Comparison of ENCODE assay signal across 1 cellular context in the genomic region with DNA sequence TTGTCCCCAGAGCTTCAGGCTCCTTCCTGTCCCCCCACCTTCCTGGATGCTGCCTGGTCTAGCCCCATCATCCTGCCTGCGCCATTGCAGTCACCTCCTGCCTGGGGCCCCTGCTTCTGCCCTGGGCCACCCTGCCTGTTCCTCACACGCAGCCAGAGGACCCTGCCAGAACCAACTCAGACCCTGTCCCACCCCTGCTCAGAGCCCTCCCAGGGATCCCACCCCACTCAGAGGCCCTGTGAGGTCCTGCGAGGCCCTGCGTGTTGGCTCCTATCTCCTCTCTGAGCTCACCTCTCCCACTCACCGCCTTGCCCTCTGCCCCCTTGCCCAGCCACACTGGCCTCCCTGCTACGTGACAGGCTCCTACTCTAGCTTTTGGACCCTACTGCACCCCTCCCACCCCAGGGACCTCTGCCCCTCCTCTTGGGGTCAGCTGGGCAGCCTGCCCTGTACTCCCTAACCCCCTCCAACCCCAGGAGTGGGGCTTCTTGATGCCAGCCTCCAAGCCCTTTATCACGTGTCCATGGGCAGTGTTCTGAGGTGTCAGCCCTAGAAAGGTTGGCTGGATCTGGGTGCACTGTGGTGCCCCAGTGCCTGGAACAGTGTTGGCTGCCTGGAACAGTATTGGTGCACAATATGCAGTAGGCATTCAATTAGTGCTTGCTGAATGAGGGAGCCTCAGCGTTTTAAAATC.
A peak's percentile ranks its signal among the peaks of the same experiment; 100 is the strongest.
TF ChIP-seq lines count a peak whose summit lies in the region.

No MANE protein-coding gene starts in this region.

TF ChIP-seq in HepG2, 621 proteins besides CTCF, POLR2A, EP300 and RAD21 (continued from another document and continues in another):
- TF ChIP-seq, protein P1, sequence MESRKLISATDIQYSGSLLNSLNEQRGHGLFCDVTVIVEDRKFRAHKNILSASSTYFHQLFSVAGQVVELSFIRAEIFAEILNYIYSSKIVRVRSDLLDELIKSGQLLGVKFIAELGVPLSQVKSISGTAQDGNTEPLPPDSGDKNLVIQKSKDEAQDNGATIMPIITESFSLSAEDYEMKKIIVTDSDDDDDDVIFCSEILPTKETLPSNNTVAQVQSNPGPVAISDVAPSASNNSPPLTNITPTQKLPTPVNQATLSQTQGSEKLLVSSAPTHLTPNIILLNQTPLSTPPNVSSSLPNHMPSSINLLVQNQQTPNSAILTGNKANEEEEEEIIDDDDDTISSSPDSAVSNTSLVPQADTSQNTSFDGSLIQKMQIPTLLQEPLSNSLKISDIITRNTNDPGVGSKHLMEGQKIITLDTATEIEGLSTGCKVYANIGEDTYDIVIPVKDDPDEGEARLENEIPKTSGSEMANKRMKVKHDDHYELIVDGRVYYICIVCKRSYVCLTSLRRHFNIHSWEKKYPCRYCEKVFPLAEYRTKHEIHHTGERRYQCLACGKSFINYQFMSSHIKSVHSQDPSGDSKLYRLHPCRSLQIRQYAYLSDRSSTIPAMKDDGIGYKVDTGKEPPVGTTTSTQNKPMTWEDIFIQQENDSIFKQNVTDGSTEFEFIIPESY (CRISPR knock-in tag; IDR thresholded peaks at IDR 0.05) = 0 out of 2 replicates have a peak, but pooled peaks have one; percentile 9
- TF ChIP-seq, protein P2, sequence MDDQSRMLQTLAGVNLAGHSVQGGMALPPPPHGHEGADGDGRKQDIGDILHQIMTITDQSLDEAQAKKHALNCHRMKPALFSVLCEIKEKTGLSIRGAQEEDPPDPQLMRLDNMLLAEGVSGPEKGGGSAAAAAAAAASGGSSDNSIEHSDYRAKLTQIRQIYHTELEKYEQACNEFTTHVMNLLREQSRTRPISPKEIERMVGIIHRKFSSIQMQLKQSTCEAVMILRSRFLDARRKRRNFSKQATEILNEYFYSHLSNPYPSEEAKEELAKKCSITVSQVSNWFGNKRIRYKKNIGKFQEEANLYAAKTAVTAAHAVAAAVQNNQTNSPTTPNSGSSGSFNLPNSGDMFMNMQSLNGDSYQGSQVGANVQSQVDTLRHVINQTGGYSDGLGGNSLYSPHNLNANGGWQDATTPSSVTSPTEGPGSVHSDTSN (CRISPR knock-in tag; IDR thresholded peaks at IDR 0.05; ENCODE audit: borderline replicate concordance) = no peak
- 0 out of 2 replicates have a peak, but pooled peaks have one; percentile 20 for TF ChIP-seq GLI4 (CRISPR knock-in tag; IDR thresholded peaks at IDR 0.05; ENCODE audit: borderline replicate concordance)
- TF ChIP-seq ZKSCAN1 (IDR thresholded peaks at IDR 0.05; ENCODE audit: low read length) = no peak; the same call in 1 of the 2 replicates
- no peak for TF ChIP-seq ZNF335 (CRISPR knock-in tag; IDR thresholded peaks at IDR 0.05)
- TF ChIP-seq KLF13 (CRISPR knock-in tag; IDR thresholded peaks at IDR 0.05) = no peak
- no peak for TF ChIP-seq HIVEP1 (CRISPR knock-in tag; IDR thresholded peaks at IDR 0.05)
- no peak for TF ChIP-seq FOXA1 (IDR thresholded peaks at IDR 0.05)
- no peak for TF ChIP-seq FOXA1 (CRISPR knock-in tag; IDR thresholded peaks at IDR 0.05)
- no peak for TF ChIP-seq KDM2A (CRISPR knock-in tag; IDR thresholded peaks at IDR 0.05; ENCODE audit: borderline replicate concordance, low read depth)
- TF ChIP-seq PLRG1 (conservative IDR thresholded peaks at IDR 0.05) = no peak
- TF ChIP-seq, protein P3, sequence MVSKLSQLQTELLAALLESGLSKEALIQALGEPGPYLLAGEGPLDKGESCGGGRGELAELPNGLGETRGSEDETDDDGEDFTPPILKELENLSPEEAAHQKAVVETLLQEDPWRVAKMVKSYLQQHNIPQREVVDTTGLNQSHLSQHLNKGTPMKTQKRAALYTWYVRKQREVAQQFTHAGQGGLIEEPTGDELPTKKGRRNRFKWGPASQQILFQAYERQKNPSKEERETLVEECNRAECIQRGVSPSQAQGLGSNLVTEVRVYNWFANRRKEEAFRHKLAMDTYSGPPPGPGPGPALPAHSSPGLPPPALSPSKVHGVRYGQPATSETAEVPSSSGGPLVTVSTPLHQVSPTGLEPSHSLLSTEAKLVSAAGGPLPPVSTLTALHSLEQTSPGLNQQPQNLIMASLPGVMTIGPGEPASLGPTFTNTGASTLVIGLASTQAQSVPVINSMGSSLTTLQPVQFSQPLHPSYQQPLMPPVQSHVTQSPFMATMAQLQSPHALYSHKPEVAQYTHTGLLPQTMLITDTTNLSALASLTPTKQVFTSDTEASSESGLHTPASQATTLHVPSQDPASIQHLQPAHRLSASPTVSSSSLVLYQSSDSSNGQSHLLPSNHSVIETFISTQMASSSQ (IDR thresholded peaks at IDR 0.05; ENCODE audit: low read depth) = no peak
- TF ChIP-seq, protein P3 (CRISPR knock-in tag; IDR thresholded peaks at IDR 0.05; ENCODE audit: borderline replicate concordance) = no peak
- no peak for TF ChIP-seq PCBP1 (IDR thresholded peaks at IDR 0.05; ENCODE audit: borderline replicate concordance, low read depth, low read length)
- no peak for TF ChIP-seq NFYB (CRISPR knock-in tag; IDR thresholded peaks at IDR 0.05)
- TF ChIP-seq, protein P4, sequence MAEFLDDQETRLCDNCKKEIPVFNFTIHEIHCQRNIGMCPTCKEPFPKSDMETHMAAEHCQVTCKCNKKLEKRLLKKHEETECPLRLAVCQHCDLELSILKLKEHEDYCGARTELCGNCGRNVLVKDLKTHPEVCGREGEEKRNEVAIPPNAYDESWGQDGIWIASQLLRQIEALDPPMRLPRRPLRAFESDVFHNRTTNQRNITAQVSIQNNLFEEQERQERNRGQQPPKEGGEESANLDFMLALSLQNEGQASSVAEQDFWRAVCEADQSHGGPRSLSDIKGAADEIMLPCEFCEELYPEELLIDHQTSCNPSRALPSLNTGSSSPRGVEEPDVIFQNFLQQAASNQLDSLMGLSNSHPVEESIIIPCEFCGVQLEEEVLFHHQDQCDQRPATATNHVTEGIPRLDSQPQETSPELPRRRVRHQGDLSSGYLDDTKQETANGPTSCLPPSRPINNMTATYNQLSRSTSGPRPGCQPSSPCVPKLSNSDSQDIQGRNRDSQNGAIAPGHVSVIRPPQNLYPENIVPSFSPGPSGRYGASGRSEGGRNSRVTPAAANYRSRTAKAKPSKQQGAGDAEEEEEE (CRISPR knock-in tag; IDR thresholded peaks at IDR 0.05; ENCODE audit: borderline replicate concordance) = no peak
- TF ChIP-seq HOXA3 (CRISPR knock-in tag; IDR thresholded peaks at IDR 0.05) = 0 out of 2 replicates have a peak, but pooled peaks have one; percentile 21
- TF ChIP-seq KDM5A (IDR thresholded peaks at IDR 0.05; ENCODE audit: borderline replicate concordance, low read length) = no peak
- no peak for TF ChIP-seq GATAD1 (CRISPR knock-in tag; IDR thresholded peaks at IDR 0.05)
- TF ChIP-seq ONECUT2 (CRISPR knock-in tag; IDR thresholded peaks at IDR 0.05) = no peak
- TF ChIP-seq, protein P5, sequence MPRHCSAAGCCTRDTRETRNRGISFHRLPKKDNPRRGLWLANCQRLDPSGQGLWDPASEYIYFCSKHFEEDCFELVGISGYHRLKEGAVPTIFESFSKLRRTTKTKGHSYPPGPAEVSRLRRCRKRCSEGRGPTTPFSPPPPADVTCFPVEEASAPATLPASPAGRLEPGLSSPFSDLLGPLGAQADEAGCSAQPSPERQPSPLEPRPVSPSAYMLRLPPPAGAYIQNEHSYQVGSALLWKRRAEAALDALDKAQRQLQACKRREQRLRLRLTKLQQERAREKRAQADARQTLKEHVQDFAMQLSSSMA (CRISPR knock-in tag; IDR thresholded peaks at IDR 0.05) = no peak
- no peak for TF ChIP-seq FOXC1 (CRISPR knock-in tag; IDR thresholded peaks at IDR 0.05; ENCODE audit: borderline replicate concordance)
- TF ChIP-seq, protein P6, sequence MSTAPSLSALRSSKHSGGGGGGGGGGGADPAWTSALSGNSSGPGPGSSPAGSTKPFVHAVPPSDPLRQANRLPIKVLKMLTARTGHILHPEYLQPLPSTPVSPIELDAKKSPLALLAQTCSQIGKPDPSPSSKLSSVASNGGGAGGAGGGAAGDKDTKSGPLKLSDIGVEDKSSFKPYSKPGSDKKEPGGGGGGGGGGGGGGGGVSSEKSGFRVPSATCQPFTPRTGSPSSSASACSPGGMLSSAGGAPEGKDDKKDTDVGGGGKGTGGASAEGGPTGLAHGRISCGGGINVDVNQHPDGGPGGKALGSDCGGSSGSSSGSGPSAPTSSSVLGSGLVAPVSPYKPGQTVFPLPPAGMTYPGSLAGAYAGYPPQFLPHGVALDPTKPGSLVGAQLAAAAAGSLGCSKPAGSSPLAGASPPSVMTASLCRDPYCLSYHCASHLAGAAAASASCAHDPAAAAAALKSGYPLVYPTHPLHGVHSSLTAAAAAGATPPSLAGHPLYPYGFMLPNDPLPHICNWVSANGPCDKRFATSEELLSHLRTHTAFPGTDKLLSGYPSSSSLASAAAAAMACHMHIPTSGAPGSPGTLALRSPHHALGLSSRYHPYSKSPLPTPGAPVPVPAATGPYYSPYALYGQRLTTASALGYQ (CRISPR knock-in tag; IDR thresholded peaks at IDR 0.05) = no peak
- TF ChIP-seq, protein P7, sequence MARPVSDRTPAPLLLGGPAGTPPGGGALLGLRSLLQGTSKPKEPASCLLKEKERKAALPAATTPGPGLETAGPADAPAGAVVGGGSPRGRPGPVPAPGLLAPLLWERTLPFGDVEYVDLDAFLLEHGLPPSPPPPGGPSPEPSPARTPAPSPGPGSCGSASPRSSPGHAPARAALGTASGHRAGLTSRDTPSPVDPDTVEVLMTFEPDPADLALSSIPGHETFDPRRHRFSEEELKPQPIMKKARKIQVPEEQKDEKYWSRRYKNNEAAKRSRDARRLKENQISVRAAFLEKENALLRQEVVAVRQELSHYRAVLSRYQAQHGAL (CRISPR knock-in tag; IDR thresholded peaks at IDR 0.05; ENCODE audit: not compliant biosample characterization) = no peak
- TF ChIP-seq TARDBP (CRISPR knock-in tag; IDR thresholded peaks at IDR 0.05) = peak; percentile 38; the same call in 1 of the 2 replicates
- no peak for TF ChIP-seq HNRNPK (IDR thresholded peaks at IDR 0.05; ENCODE audit: low read depth, low read length, poor library complexity, severe bottlenecking)
- no peak for TF ChIP-seq ZNF792 (CRISPR knock-in tag; IDR thresholded peaks at IDR 0.05)
- TF ChIP-seq, protein P8, sequence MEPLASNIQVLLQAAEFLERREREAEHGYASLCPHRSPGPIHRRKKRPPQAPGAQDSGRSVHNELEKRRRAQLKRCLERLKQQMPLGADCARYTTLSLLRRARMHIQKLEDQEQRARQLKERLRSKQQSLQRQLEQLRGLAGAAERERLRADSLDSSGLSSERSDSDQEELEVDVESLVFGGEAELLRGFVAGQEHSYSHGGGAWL (CRISPR knock-in tag; IDR thresholded peaks at IDR 0.05) = no peak
- TF ChIP-seq, protein P9, sequence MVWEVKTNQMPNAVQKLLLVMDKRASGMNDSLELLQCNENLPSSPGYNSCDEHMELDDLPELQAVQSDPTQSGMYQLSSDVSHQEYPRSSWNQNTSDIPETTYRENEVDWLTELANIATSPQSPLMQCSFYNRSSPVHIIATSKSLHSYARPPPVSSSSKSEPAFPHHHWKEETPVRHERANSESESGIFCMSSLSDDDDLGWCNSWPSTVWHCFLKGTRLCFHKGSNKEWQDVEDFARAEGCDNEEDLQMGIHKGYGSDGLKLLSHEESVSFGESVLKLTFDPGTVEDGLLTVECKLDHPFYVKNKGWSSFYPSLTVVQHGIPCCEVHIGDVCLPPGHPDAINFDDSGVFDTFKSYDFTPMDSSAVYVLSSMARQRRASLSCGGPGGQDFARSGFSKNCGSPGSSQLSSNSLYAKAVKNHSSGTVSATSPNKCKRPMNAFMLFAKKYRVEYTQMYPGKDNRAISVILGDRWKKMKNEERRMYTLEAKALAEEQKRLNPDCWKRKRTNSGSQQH (CRISPR knock-in tag; IDR thresholded peaks at IDR 0.05; ENCODE audit: low read depth) = no peak
- no peak for TF ChIP-seq BCL6 (CRISPR knock-in tag; IDR thresholded peaks at IDR 0.05)
- TF ChIP-seq HDAC1 (CRISPR knock-in tag; IDR thresholded peaks at IDR 0.05) = 0 out of 2 replicates have a peak, but pooled peaks have one; percentile 55
- no peak for TF ChIP-seq MBD4 (IDR thresholded peaks at IDR 0.05; ENCODE audit: borderline replicate concordance, low read length)
- no peak for TF ChIP-seq PITX1 (CRISPR knock-in tag; IDR thresholded peaks at IDR 0.05)
- TF ChIP-seq REXO4 (CRISPR knock-in tag; IDR thresholded peaks at IDR 0.05; ENCODE audit: borderline replicate concordance) = no peak
- no peak for TF ChIP-seq HES4 (CRISPR knock-in tag; IDR thresholded peaks at IDR 0.05; ENCODE audit: borderline replicate concordance)
- TF ChIP-seq NFKB2 (CRISPR knock-in tag; IDR thresholded peaks at IDR 0.05; ENCODE audit: borderline replicate concordance) = 0 out of 2 replicates have a peak, but pooled peaks have one; percentile 32
- TF ChIP-seq, protein P10, sequence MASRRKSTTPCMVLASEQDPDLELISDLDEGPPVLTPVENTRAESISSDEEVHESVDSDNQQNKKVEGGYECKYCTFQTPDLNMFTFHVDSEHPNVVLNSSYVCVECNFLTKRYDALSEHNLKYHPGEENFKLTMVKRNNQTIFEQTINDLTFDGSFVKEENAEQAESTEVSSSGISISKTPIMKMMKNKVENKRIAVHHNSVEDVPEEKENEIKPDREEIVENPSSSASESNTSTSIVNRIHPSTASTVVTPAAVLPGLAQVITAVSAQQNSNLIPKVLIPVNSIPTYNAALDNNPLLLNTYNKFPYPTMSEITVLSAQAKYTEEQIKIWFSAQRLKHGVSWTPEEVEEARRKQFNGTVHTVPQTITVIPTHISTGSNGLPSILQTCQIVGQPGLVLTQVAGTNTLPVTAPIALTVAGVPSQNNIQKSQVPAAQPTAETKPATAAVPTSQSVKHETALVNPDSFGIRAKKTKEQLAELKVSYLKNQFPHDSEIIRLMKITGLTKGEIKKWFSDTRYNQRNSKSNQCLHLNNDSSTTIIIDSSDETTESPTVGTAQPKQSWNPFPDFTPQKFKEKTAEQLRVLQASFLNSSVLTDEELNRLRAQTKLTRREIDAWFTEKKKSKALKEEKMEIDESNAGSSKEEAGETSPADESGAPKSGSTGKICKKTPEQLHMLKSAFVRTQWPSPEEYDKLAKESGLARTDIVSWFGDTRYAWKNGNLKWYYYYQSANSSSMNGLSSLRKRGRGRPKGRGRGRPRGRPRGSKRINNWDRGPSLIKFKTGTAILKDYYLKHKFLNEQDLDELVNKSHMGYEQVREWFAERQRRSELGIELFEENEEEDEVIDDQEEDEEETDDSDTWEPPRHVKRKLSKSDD (CRISPR knock-in tag; IDR thresholded peaks at IDR 0.05; ENCODE audit: low read depth) = no peak
- TF ChIP-seq ZNF12 (CRISPR knock-in tag; IDR thresholded peaks at IDR 0.05) = no peak
- TF ChIP-seq, protein P11, sequence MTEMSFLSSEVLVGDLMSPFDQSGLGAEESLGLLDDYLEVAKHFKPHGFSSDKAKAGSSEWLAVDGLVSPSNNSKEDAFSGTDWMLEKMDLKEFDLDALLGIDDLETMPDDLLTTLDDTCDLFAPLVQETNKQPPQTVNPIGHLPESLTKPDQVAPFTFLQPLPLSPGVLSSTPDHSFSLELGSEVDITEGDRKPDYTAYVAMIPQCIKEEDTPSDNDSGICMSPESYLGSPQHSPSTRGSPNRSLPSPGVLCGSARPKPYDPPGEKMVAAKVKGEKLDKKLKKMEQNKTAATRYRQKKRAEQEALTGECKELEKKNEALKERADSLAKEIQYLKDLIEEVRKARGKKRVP (CRISPR knock-in tag; IDR thresholded peaks at IDR 0.05) = no peak
- TF ChIP-seq HDAC2 (CRISPR knock-in tag; IDR thresholded peaks at IDR 0.05) = peak; percentile 58; the same call in 1 of the 2 replicates
- no peak for TF ChIP-seq SETDB1 (CRISPR knock-in tag; IDR thresholded peaks at IDR 0.05; ENCODE audit: borderline replicate concordance)
